In the genomic region with DNA sequence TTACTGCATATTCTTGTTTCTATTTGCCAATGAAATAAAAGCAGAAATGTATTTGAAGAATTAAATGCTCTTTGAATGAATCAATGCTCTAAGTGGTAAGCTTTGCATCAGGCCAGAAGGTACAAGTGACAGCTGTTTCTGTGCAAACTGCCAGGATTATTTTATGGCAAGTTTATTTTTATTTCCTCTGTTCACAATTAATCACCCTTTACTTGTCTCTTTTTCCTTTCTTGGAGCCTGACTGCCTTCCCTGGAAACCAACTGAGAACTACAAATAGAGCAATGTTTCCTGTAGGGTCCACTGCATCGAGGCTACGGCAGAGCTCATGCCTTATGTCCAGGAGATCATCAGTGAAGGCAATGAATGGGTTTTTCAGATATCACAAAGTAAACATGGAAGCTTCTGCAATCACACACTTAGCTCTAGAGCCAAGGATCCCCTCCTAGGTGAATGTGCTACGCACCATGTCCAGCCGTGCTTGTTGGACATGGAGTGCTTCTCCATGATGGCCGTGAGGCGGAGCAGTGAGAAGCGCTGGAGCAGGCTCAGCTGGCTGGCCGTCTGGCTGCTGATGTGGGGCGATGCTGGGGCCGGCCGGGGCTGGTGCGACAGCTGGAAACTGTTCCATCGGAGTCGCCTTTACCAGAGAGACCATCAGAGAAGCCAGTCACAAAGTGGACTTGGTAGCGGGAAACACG, we compare ENCODE assay signal across 11 cellular contexts.
DNase-seq lines count a peak whose midpoint lies in the region; ATAC-seq and TF ChIP-seq lines count a peak whose summit lies in the region.
"Had no signal": no experiment of that assay in that cellular context is flagged by ENCODE, and none has a peak within 500 bp of the region (broad histone marks: within the 10 kb centered on the region; RNA-seq: fewer than 3 reads in every experiment).

No MANE protein-coding gene starts in this region.

- WGBS in lung, 2 donors = 74 to 83% methylated on average over 16 of the region's 16 CpGs

- no peak for ATAC-seq in lung (ENCODE audit: insufficient read depth, low FRiP score)
- no peak for ATAC-seq in HG02678 (IDR thresholded peaks at IDR 0.05; ENCODE audit: unreplicated experiment)
- ATAC-seq: naive thymus-derived CD8-positive, alpha-beta T cell had no signal

- H3K9me3 ChIP-seq in lung (ENCODE audit: control insufficient read depth in 2 of 2, insufficient read depth in 1 of 2, low read length in 1 of 2) (no peaks in the 10 kb centered on the region), tibial artery (no peaks in the 10 kb centered on the region)

- DNase-seq in NCI-H1694 treated with DMSO at 0.1 percent for 48 hours (lab: John Stamatoyannopoulos, UW) = peak; percentile 14
- DNase-seq in epithelial cell of prostate (ENCODE audit: low read depth, low spot score) = no peak
- DNase-seq in lung (ENCODE audit: low spot score) = no peak
- no peak for DNase-seq in tibial artery
- DNase-seq in NCI-H2227 treated with DMSO at 0.1 percent for 48 hours (lab: John Stamatoyannopoulos, UW) = no peak
- no peak for DNase-seq in T-helper 1 cell
- DNase-seq in GM10266 (ENCODE audit: extremely low spot score) = no peak
- DNase-seq: naive thymus-derived CD8-positive, alpha-beta T cell; NCI-H526 treated with DMSO at 0.1 percent for 48 hours; substantia nigra had no signal

- H3K4me3 ChIP-seq in lung (no peak overlapping the region), tibial artery (no peak overlapping the region)

- TF ChIP-seq CTCF in lung (IDR thresholded peaks at IDR 0.05; ENCODE audit: control extremely low read depth, extremely low read depth) = no peak
- TF ChIP-seq CTCF in tibial artery (IDR thresholded peaks at IDR 0.05) = no peak
- TF ChIP-seq CTCF in GM10266 (IDR thresholded peaks at IDR 0.05; ENCODE audit: control insufficient read depth, insufficient read depth, low read depth, missing control alignments) = no peak

- no peaks in the 10 kb centered on the region for H3K27me3 ChIP-seq in lung (ENCODE audit: control insufficient read depth, insufficient read depth)
- H3K27me3 ChIP-seq in tibial artery = no peaks in the 10 kb centered on the region

- intact Hi-C loops in tibial artery (cut with DNase I; ENCODE audit: low total_unique reads) = no loop called here

- H3K36me3 ChIP-seq in lung (ENCODE audit: control insufficient read depth in 2 of 2, insufficient read depth in 2 of 2, low read length in 2 of 2) (peaks cover 11 to 21% of the 10 kb centered on the region in 2 donors), tibial artery (peaks cover 26 to 43% (median 29%) of the 10 kb centered on the region in 3 donors)

- H3K4me1 ChIP-seq in lung (ENCODE audit: control insufficient read depth in 2 of 2, insufficient read depth in 2 of 2, low read length in 2 of 2) (peaks cover 14 to 30% of the 10 kb centered on the region in 2 donors), tibial artery (peaks cover 0 to 49% (median 13%) of the 10 kb centered on the region in 4 donors)

- peak overlapping the region; percentile 51 for H3K27ac ChIP-seq in epithelial cell of prostate
- H3K27ac ChIP-seq in lung (ENCODE audit: low read depth in 1 of 2, low read length in 1 of 2) = peak overlapping the region; percentile 63 to 81
- peak overlapping the region; percentile 46 to 62 for H3K27ac ChIP-seq in tibial artery
